ENCODE assay signal across 19 cellular contexts in the genomic region with DNA sequence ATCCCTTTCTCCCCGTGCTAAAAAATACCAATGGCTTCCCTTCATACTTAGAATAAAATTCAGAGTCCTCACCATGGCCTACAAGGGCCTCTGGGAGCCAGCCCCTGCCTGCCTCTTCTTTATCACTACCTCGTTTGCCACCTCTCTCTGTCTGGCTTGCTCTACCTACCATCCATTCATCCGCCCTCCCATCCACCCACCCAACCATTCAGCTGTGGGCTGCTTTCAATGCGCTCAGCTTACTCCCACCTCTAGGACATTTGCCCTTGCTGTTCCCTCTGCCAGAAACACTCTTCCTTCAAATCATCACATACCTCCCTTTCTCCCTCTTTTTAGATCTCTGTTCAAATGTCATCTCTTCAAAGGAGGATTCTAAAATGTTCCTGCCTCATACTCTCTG. TPM values are rescaled to one million over a fixed set of nuclear protein-coding genes. Genes with fewer than 3 reads are reported as not detected.
DNase-seq lines count a peak whose midpoint lies in the region; ATAC-seq and TF ChIP-seq lines count a peak whose summit lies in the region.
"Had no signal": no experiment of that assay in that cellular context is flagged by ENCODE, and none has a peak within 500 bp of the region (broad histone marks: within the 10 kb centered on the region; RNA-seq: fewer than 3 reads in every experiment).

No MANE protein-coding gene starts in this region.

- no peak overlapping the region for H3K4me3 ChIP-seq in HEK293 (ENCODE audit: low read depth, low read length)
- no peak overlapping the region for H3K4me3 ChIP-seq in neural progenitor cell
- no peak overlapping the region for H3K4me3 ChIP-seq in upper lobe of right lung
- H3K4me3 ChIP-seq: BLaER1, GM23248 had no signal

- H3K36me3 Mint-ChIP-seq in chondrocyte (ENCODE audit: low read depth), result peaks cover 2% of the 10 kb centered on the region
- no peaks in the 10 kb centered on the region for H3K36me3 Mint-ChIP-seq in neural progenitor cell
- H3K36me3 Mint-ChIP-seq: CD8-positive, alpha-beta T cell had no signal

- H3K4me1 ChIP-seq in HEK293 (ENCODE audit: control insufficient read depth, insufficient read depth, low read length) (no peaks in the 10 kb centered on the region), neural progenitor cell (peaks cover 23% of the 10 kb centered on the region), upper lobe of right lung (no peaks in the 10 kb centered on the region)

- H3K4me1 Mint-ChIP-seq in chondrocyte (ENCODE audit: low read depth) (peaks cover 6% of the 10 kb centered on the region), neural progenitor cell (peaks cover 30% of the 10 kb centered on the region)
- H3K4me1 Mint-ChIP-seq: B cell; CD4-positive, CD25-positive, alpha-beta regulatory T cell had no signal

- H3K27me3 ChIP-seq in neural progenitor cell, result peaks cover 28% of the 10 kb centered on the region
- peaks cover 12% of the 10 kb centered on the region for H3K27me3 ChIP-seq in upper lobe of right lung
- H3K27me3 ChIP-seq: BLaER1 had no signal

- H3F3A ChIP-seq in neural progenitor cell (ENCODE audit: low read depth), result peaks cover 22% of the 10 kb centered on the region

- no peak overlapping the region for H2AFZ ChIP-seq in neural progenitor cell (replicated peaks)
- H2AFZ ChIP-seq: GM23248 had no signal

- peak; percentile 21 for DNase-seq in chondrocyte (ENCODE audit: low spot score)
- DNase-seq in neural progenitor cell (ENCODE audit: low spot score), result no peak
- peak; percentile 18 for DNase-seq in upper lobe of right lung
- no peak for DNase-seq in cortex of kidney (lab: John Stamatoyannopoulos, UW)
- DNase-seq: CD4-positive, CD25-positive, alpha-beta regulatory T cell; CD8-positive, alpha-beta T cell; DMS 273 treated with DMSO at 0.1 percent for 48 hours; DMS79 treated with DMSO at 0.1 percent for 48 hours; GF-D8; GM23248; HCEC 1CT had no signal

- H3K9ac ChIP-seq in neural progenitor cell, result no peak overlapping the region
- H3K9ac ChIP-seq: BLaER1, GM23248 had no signal

- CTCF ChIA-PET in HEK293 (lab: Yijun Ruan, JAX), result interaction anchor here (0.7 to 1.4 kb wide), 2 partner anchors 19 to 315 kb away, joined by 3 read pairs; no protein-coding TSS in a partner anchor

- H3K9me3 Mint-ChIP-seq in chondrocyte (ENCODE audit: low read depth) (no peaks in the 10 kb centered on the region), neural progenitor cell (peaks cover 8% of the 10 kb centered on the region)

- H3K79me2 ChIP-seq in neural progenitor cell (ENCODE audit: low read depth), result no peaks in the 10 kb centered on the region

- peaks cover 6% of the 10 kb centered on the region for H3K27me3 Mint-ChIP-seq in chondrocyte (ENCODE audit: low read depth)
- peaks cover 15% of the 10 kb centered on the region for H3K27me3 Mint-ChIP-seq in neural progenitor cell (ENCODE audit: insufficient read depth, low read depth)

- no peak overlapping the region for H3K27ac ChIP-seq in HEK293 (ENCODE audit: extremely low read depth, low read depth, low read length)
- no peak overlapping the region for H3K27ac ChIP-seq in neural progenitor cell
- H3K27ac ChIP-seq in upper lobe of right lung, result no peak overlapping the region
- H3K27ac ChIP-seq: BLaER1, C4-2B, GM23248 had no signal

- H3K27ac Mint-ChIP-seq in chondrocyte (ENCODE audit: unreplicated experiment) (no peak overlapping the region), neural progenitor cell (no peak overlapping the region)
- H3K27ac Mint-ChIP-seq: B cell; CD4-positive, CD25-positive, alpha-beta regulatory T cell; CD8-positive, alpha-beta T cell had no signal

- POLR2A ChIA-PET in HEK293 (lab: Yijun Ruan, JAX), result no interaction called here

- peaks cover 22% of the 10 kb centered on the region for H4K20me1 ChIP-seq in neural progenitor cell (ENCODE audit: low read depth)
- H4K20me1 ChIP-seq: BLaER1 had no signal

- ATAC-seq in upper lobe of right lung, result no peak
- no peak for ATAC-seq in HG03095 (IDR thresholded peaks at IDR 0.05; ENCODE audit: unreplicated experiment)
- no peak for ATAC-seq in HG02610 (IDR thresholded peaks at IDR 0.05; ENCODE audit: unreplicated experiment)
- ATAC-seq: CD8-positive, alpha-beta T cell had no signal

- no peak overlapping the region for H3K4me2 ChIP-seq in neural progenitor cell
- H3K4me2 ChIP-seq: BLaER1 had no signal

- H3K36me3 ChIP-seq in HEK293 (ENCODE audit: control insufficient read depth in 2 of 2, insufficient read depth in 1 of 2, low read length in 2 of 2) (no peaks in the 10 kb centered on the region), neural progenitor cell (no peaks in the 10 kb centered on the region), upper lobe of right lung (no peaks in the 10 kb centered on the region)
- H3K36me3 ChIP-seq: BLaER1 had no signal

- TF ChIP-seq CTCF in HEK293 (tag by site-specific recombination; IDR thresholded peaks at IDR 0.05), result no peak
- TF ChIP-seq CTCF in chondrocyte (IDR thresholded peaks at IDR 0.05), result no peak
- TF ChIP-seq CTCF in neural progenitor cell (IDR thresholded peaks at IDR 0.05), result no peak
- no peak for TF ChIP-seq CTCF in upper lobe of right lung (IDR thresholded peaks at IDR 0.05)

- intact Hi-C loops in upper lobe of right lung (cut with DNase I), result no loop called here

- H3K9me3 ChIP-seq in HEK293 (ENCODE audit: control insufficient read depth, insufficient read depth, low read depth, low read length) (no peaks in the 10 kb centered on the region), neural progenitor cell (ENCODE audit: low read depth) (no peaks in the 10 kb centered on the region), upper lobe of right lung (no peaks in the 10 kb centered on the region)

- H3K4me3 Mint-ChIP-seq in chondrocyte (ENCODE audit: unreplicated experiment) (no peak overlapping the region), neural progenitor cell (peak overlapping the region; percentile 1)
- H3K4me3 Mint-ChIP-seq: B cell; CD4-positive, CD25-positive, alpha-beta regulatory T cell; CD8-positive, alpha-beta T cell had no signal

TF ChIP-seq in HEK293, 187 proteins besides CTCF, POLR2A, EP300 and RAD21:
- TF ChIP-seq EGR2 (tag by site-specific recombination; IDR thresholded peaks at IDR 0.05; ENCODE audit: low read depth) (peak; percentile 99), ZFHX2 (tag by site-specific recombination; conservative IDR thresholded peaks at IDR 0.05) (peak; percentile 93), ZNF677 (tag by site-specific recombination; IDR thresholded peaks at IDR 0.05) (no peak)

RNA-seq across cellular contexts. Expression of a gene that starts 44.4 kb away (rescaled TPM):
- total RNA-seq in chondrocyte (0.15 to 0.21 TPM in 2 of 3 replicates, not detected in the other), neural progenitor cell (ENCODE audit: low replicate concordance) (0.41 and 1.8 TPM in 2 replicates), upper lobe of right lung (not detected)
- total RNA-seq: Daoy, G401, GM23248 had no signal

RNA-seq across cellular contexts. Expression of a gene that starts 45.8 kb away (rescaled TPM):
- 0.10 TPM in 1 of 3 replicates, not detected in the others for total RNA-seq in chondrocyte
- total RNA-seq in neural progenitor cell (ENCODE audit: low replicate concordance), result 0.50 TPM in 1 of 2 replicates, not detected in the other
- 1.3 TPM for total RNA-seq in upper lobe of right lung
- total RNA-seq: B cell, Daoy, G401, GM23248 had no signal

Comparison
In these comparisons a context has a peak if more than half of its experiments do, and no peak if none do; other contexts are left out.
1. DNase-seq: peak in chondrocyte (single experiment) and upper lobe of right lung (single experiment); none in neural progenitor cell (single experiment) and cortex of kidney (single experiment).